ENCODE assay signal across 17 cellular contexts in genomic region chr5:154078305-154078704, GRCh38. TPM values are rescaled to one million over a fixed set of nuclear protein-coding genes. Genes with fewer than 3 reads are reported as not detected.
A peak's percentile ranks its signal among the peaks of the same experiment; 100 is the strongest.
DNase-seq lines count a peak whose midpoint lies in the region; ATAC-seq and TF ChIP-seq lines count a peak whose summit lies in the region.
"Had no signal": no experiment of that assay in that cellular context is flagged by ENCODE, and none has a peak within 500 bp of the region (broad histone marks: within the 10 kb centered on the region; RNA-seq: fewer than 3 reads in every experiment).

No MANE protein-coding gene starts in this region.

- DNase-seq in DMS153 treated with DMSO at 0.1 percent for 48 hours (lab: John Stamatoyannopoulos, UW; ENCODE audit: unreplicated experiment) (peak; percentile 44), NCI-H1092 treated with DMSO at 0.1 percent for 48 hours (lab: John Stamatoyannopoulos, UW) (peak; percentile 75), NCI-H460 (ENCODE audit: extremely low read depth, low read depth) (peak; percentile 49), fibroblast of pulmonary artery (ENCODE audit: low read depth) (peak; percentile 16), putamen (ENCODE audit: low spot score) (no peak), cerebellar cortex (ENCODE audit: low spot score) (no peak)
- DNase-seq: activated CD4-positive, alpha-beta memory T cell treated with anti-CD3 and anti-CD28 coated beads, Interleukin-2, amount 10 ng/mL, durations not matched to agents 7 days and 5 days; anterior cingulate cortex; dermis blood vessel endothelial cell; GDM1; GOT3; KBM-7; NCI-H526 treated with DMSO at 0.1 percent for 48 hours; SHP77; upper lobe of right lung had no signal

- no peak for ATAC-seq in HG02840 (IDR thresholded peaks at IDR 0.05; ENCODE audit: low FRiP score, unreplicated experiment)
- ATAC-seq: stimulated activated memory B cell treated with anti-CD40 and anti-IgM and Interleukin-4, amounts not matched to agents 10 μg/mL and 1 μg/mL and 100 μg/mL, for 72 hours had no signal

- TF ChIP-seq CTCF in fibroblast of pulmonary artery (IDR thresholded peaks at IDR 0.05; ENCODE audit: low read length, missing control alignments) = no peak

- no peak overlapping the region for H3K4me3 ChIP-seq in fibroblast of pulmonary artery (replicated peaks; ENCODE audit: low read depth, low read length)
- H3K4me3 ChIP-seq: upper lobe of right lung had no signal

RNA-seq across cellular contexts. Expression of gene MFAP3, which starts 39.5 kb away (rescaled TPM):
- total RNA-seq in NCI-H460 (2014; rRNA removed; shearing (Covaris generic)) = 62.4 and 69.4 TPM in 2 replicates
- polyA plus RNA-seq in NCI-H460 (2014; cell fraction: nucleus; rRNA removed) = 49.5 and 67.8 TPM in 2 replicates

RNA-seq across cellular contexts. Expression of gene FAM114A2, which starts 39.6 kb away (rescaled TPM):
- total RNA-seq in NCI-H460 (2014; rRNA removed; shearing (Covaris generic)) = 16.3 and 21.3 TPM in 2 replicates
- 18.5 and 22.8 TPM in 2 replicates for polyA plus RNA-seq in NCI-H460 (2014; cell fraction: nucleus; rRNA removed)

Comparison
In these comparisons a context has a peak if more than half of its experiments do, and no peak if none do; other contexts are left out.
1. DNase-seq: peak in DMS153 treated with DMSO at 0.1 percent for 48 hours (single experiment), NCI-H1092 treated with DMSO at 0.1 percent for 48 hours (single experiment), NCI-H460 (single experiment) and fibroblast of pulmonary artery (single experiment); none in putamen (single experiment) and cerebellar cortex (single experiment).